31 cellular contexts compared by ENCODE assay signal in the genomic region with DNA sequence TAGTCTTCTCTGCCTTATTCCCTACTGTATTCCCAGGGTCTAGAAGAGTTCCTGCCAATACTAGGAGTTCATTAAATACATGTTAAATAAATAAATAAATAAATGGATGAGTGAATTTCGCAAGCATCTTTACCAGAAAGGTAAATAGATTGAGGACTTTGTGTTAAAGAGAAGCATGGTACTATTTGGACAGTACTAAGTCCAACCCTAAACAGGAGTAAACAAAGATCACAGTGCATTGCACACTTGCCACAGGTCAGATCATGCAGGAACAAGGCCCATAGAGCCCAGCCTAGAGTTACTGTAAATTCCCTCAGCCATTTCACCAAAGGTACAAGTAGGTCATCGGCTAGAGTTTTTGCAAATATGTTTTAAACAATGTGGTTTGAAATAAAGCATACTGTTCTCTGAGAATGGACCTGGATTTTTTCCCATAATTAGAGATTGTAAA. TPM values are rescaled to one million over a fixed set of nuclear protein-coding genes. Genes with fewer than 3 reads are reported as not detected.
"Had no signal": no experiment of that assay in that cellular context is flagged by ENCODE, and none has a peak within 500 bp of the region (broad histone marks: within the 10 kb centered on the region; RNA-seq: fewer than 3 reads in every experiment).

No MANE protein-coding gene starts in this region.

- DNase-seq: dorsolateral prefrontal cortex; effector CD4-positive, alpha-beta T cell; foreskin fibroblast; gastrocnemius medialis; head of caudate nucleus; hippocampal formation; left cardiac atrium; left ventricle myocardium superior; natural killer cell; occipital lobe; ovary; posterior cingulate gyrus; psoas muscle; right cardiac atrium; spleen; stimulated activated CD4-positive, alpha-beta T cell treated with anti-CD3 and anti-CD28 coated beads, Interleukin-4, amount 100 ng/mL, for 4 hours; stimulated activated naive B cell treated with anti-CD40 and anti-IgM and Interleukin-4, amounts not matched to agents 10 μg/mL and 1 μg/mL and 100 μg/mL, for 72 hours; upper lobe of left lung had no signal

- FAIRE-seq: colon, islet of Langerhans, urothelium cell line had no signal

- H3K4me3 ChIP-seq: dorsolateral prefrontal cortex, gastrocnemius medialis, lung, ovary, psoas muscle, skin epidermis, spleen, thoracic aorta, tibial nerve, upper lobe of left lung had no signal

- H3K4me1 ChIP-seq: gastrocnemius medialis, psoas muscle, tibial nerve, upper lobe of left lung had no signal

- H3K36me3 ChIP-seq: gastrocnemius medialis, ovary, spleen, thoracic aorta, tibial nerve, upper lobe of left lung had no signal

- ATAC-seq: gastrocnemius medialis; left cardiac atrium; left ventricle myocardium superior; natural killer cell; psoas muscle; right cardiac atrium; stimulated activated naive B cell treated with anti-CD40 and anti-IgM and Interleukin-4, amounts not matched to agents 10 μg/mL and 1 μg/mL and 100 μg/mL, for 72 hours had no signal

- H3K9me3 ChIP-seq: gastrocnemius medialis, ovary, psoas muscle, thoracic aorta, upper lobe of left lung had no signal

- H3K27me3 ChIP-seq: dorsolateral prefrontal cortex, gastrocnemius medialis, ovary, spleen, tibial nerve, upper lobe of left lung had no signal

- H3K27ac ChIP-seq: dorsolateral prefrontal cortex, gastrocnemius medialis, ovary, psoas muscle, skin epidermis, spleen, thoracic aorta, tibial nerve, upper lobe of left lung had no signal

RNA-seq across cellular contexts. Expression of a gene that starts 12.6 kb away (rescaled TPM):
- total RNA-seq: glomerular endothelial cell, kidney epithelial cell, left ventricle myocardium superior, mononuclear cell, occipital lobe, right cardiac atrium, spleen, thoracic aorta, tibial nerve had no signal
- polyA plus RNA-seq: esophagus, ovary, right cardiac atrium had no signal

RNA-seq across cellular contexts. Expression of a gene that starts 24.5 kb away (rescaled TPM):
- total RNA-seq: glomerular endothelial cell, natural killer cell had no signal
- polyA plus RNA-seq: neural cell had no signal

RNA-seq across cellular contexts. Expression of a gene that starts 42.1 kb away (rescaled TPM):
- total RNA-seq: glomerular endothelial cell, mononuclear cell, natural killer cell, occipital lobe had no signal
- polyA plus RNA-seq: neural cell had no signal

RNA-seq across cellular contexts. Expression of a gene that starts 51.3 kb away (rescaled TPM):
- total RNA-seq: dorsolateral prefrontal cortex, gastrocnemius medialis, glomerular endothelial cell, kidney epithelial cell, left cardiac atrium, left ventricle myocardium superior, lung, mononuclear cell, natural killer cell, occipital lobe, ovary, psoas muscle, renal cortical epithelial cell, right cardiac atrium, spleen, thoracic aorta, tibial nerve, upper lobe of left lung had no signal
- polyA plus RNA-seq: esophagus, lung, neural cell, ovary, psoas muscle, right cardiac atrium, spleen had no signal
